ENCODE assay signal across 12 cellular contexts in genomic region chr5:154830219-154830595, GRCh38. TPM values are rescaled to one million over a fixed set of nuclear protein-coding genes. Genes with fewer than 3 reads are reported as not detected.
DNase-seq lines count a peak whose midpoint lies in the region; ATAC-seq and TF ChIP-seq lines count a peak whose summit lies in the region.
"Had no signal": no experiment of that assay in that cellular context is flagged by ENCODE, and none has a peak within 500 bp of the region (broad histone marks: within the 10 kb centered on the region; RNA-seq: fewer than 3 reads in every experiment).

No MANE protein-coding gene starts in this region.

- H3K9me3 Mint-ChIP-seq in CD4-positive, alpha-beta T cell, result no peaks in the 10 kb centered on the region
- H3K9me3 Mint-ChIP-seq in IgD-negative memory B cell, result no peaks in the 10 kb centered on the region
- no peaks in the 10 kb centered on the region for H3K9me3 Mint-ChIP-seq in activated naive CD8-positive, alpha-beta T cell treated with anti-CD3 and anti-CD28 coated beads for 36 hours
- H3K9me3 Mint-ChIP-seq in naive thymus-derived CD4-positive, alpha-beta T cell, result peaks cover 0 to 1% (median 0%) of the 10 kb centered on the region in 11 donors
- no peaks in the 10 kb centered on the region for H3K9me3 Mint-ChIP-seq in mesothelial cell of epicardium

- H3K4me3 ChIP-seq in naive thymus-derived CD4-positive, alpha-beta T cell (ENCODE audit: low read length), result peak overlapping the region; percentile 21
- no peak overlapping the region for H3K4me3 ChIP-seq in GM23248
- H3K4me3 ChIP-seq: SJSA1 had no signal

- no peaks in the 10 kb centered on the region for H3K79me2 ChIP-seq in GM23248 (ENCODE audit: insufficient read depth)

- no peaks in the 10 kb centered on the region for H3K27me3 ChIP-seq in CD4-positive, alpha-beta T cell (ENCODE audit: control insufficient read depth, insufficient read depth, low read length)
- H3K27me3 ChIP-seq in naive thymus-derived CD4-positive, alpha-beta T cell (ENCODE audit: control insufficient read depth in 2 of 2, insufficient read depth in 2 of 2, low read length in 2 of 2), result no peaks in the 10 kb centered on the region
- no peaks in the 10 kb centered on the region for H3K27me3 ChIP-seq in GM23248 (replicated peaks; ENCODE audit: insufficient read depth)
- H3K27me3 ChIP-seq: SJSA1 had no signal

- peak overlapping the region; percentile 93 for H3K27ac Mint-ChIP-seq in CD4-positive, alpha-beta T cell
- H3K27ac Mint-ChIP-seq in IgD-negative memory B cell (peak overlapping the region in 2 of 3 donors; percentile 24 to 60), mesothelial cell of epicardium (no peak overlapping the region)
- peak overlapping the region; percentile 20 for H3K27ac Mint-ChIP-seq in activated naive CD8-positive, alpha-beta T cell treated with anti-CD3 and anti-CD28 coated beads for 36 hours
- peak overlapping the region; percentile 85 to 91 (median 89) for H3K27ac Mint-ChIP-seq in naive thymus-derived CD4-positive, alpha-beta T cell

- CTCF ChIA-PET in CD4-positive, alpha-beta T cell (lab: Charles Lee), result interaction anchor here (0.8 to 1.3 kb wide), 2 partner anchors 17 to 180 kb away, joined by 3 read pairs; no protein-coding TSS in a partner anchor
- CTCF ChIA-PET in naive thymus-derived CD4-positive, alpha-beta T cell (lab: Charles Lee), result interaction anchor here (1.5 kb wide), 1 partner anchor 180 kb away, joined by 6 read pairs; no protein-coding TSS in a partner anchor

- WGBS in GM23248 (ENCODE audit: low coverage in 1 of 2, low lambda C conversion rate in 2 of 2, missing lambda C conversion rate in 2 of 2), 2 experiments, result 94 to 95% methylated on average over 7 of the region's 7 CpGs

- no peak for ATAC-seq in CD4-positive, alpha-beta T cell (ENCODE audit: poor library complexity)
- ATAC-seq in naive thymus-derived CD4-positive, alpha-beta T cell, result no peak

- no peaks in the 10 kb centered on the region for H4K20me1 ChIP-seq in GM23248 (ENCODE audit: insufficient read depth)

- H3K4me3 Mint-ChIP-seq in CD4-positive, alpha-beta T cell, result peak overlapping the region; percentile 68
- H3K4me3 Mint-ChIP-seq in IgD-negative memory B cell, result peak overlapping the region in 2 of 4 donors; percentile 44 to 49
- no peak overlapping the region for H3K4me3 Mint-ChIP-seq in activated naive CD8-positive, alpha-beta T cell treated with anti-CD3 and anti-CD28 coated beads for 36 hours
- H3K4me3 Mint-ChIP-seq in naive thymus-derived CD4-positive, alpha-beta T cell, result peak overlapping the region; percentile 49 to 84 (median 75)
- H3K4me3 Mint-ChIP-seq in mesothelial cell of epicardium, result no peak overlapping the region

- TF ChIP-seq CTCF in CD4-positive, alpha-beta T cell (IDR thresholded peaks at IDR 0.05), result no peak
- no peak for TF ChIP-seq CTCF in mesothelial cell of epicardium (IDR thresholded peaks at IDR 0.05; ENCODE audit: unreplicated experiment)

- no peak for DNase-seq in CD4-positive, alpha-beta T cell
- DNase-seq in activated naive CD8-positive, alpha-beta T cell treated with anti-CD3 and anti-CD28 coated beads for 36 hours, result no peak
- DNase-seq in naive thymus-derived CD4-positive, alpha-beta T cell, result no peak
- no peak for DNase-seq in GM23248
- DNase-seq in activated gamma-delta T cell treated with Interleukin-2 at 50 U/mL for 16 hours, result no peak
- no peak for DNase-seq in DMS153 (lab: John Stamatoyannopoulos, UW)
- no peak for DNase-seq in mesothelial cell of epicardium (ENCODE audit: low spot score in 2 of 2, unreplicated experiment in 2 of 2)
- DNase-seq: erythroblast, WERI-Rb-1 had no signal

- no peaks in the 10 kb centered on the region for H3K9me3 ChIP-seq in CD4-positive, alpha-beta T cell (ENCODE audit: control insufficient read depth, low read length)
- no peaks in the 10 kb centered on the region for H3K9me3 ChIP-seq in naive thymus-derived CD4-positive, alpha-beta T cell (ENCODE audit: control insufficient read depth in 2 of 3, low read length in 3 of 3)
- H3K9me3 ChIP-seq in GM23248 (ENCODE audit: low read depth), result no peaks in the 10 kb centered on the region
- H3K9me3 ChIP-seq: SJSA1 had no signal

- POLR2A ChIA-PET in CD4-positive, alpha-beta T cell (lab: Charles Lee), result interaction anchor here (0.7 to 2.5 kb wide), 5 partner anchors 27 to 72 kb away, joined by 3 to 16 read pairs (median 6); partner anchors contain the start of gene CNOT8
- POLR2A ChIA-PET in naive thymus-derived CD4-positive, alpha-beta T cell (lab: Charles Lee), result interaction anchor here (0.9 to 3.8 kb wide), 6 partner anchors 10 to 72 kb away, joined by 3 to 25 read pairs (median 8); partner anchors contain the start of gene CNOT8

- H3K9me2 ChIP-seq in GM23248 (ENCODE audit: insufficient read depth), result no peaks in the 10 kb centered on the region

- H3K27ac ChIP-seq in CD4-positive, alpha-beta T cell (ENCODE audit: low read depth, low read length), result no peak overlapping the region
- H3K27ac ChIP-seq in naive thymus-derived CD4-positive, alpha-beta T cell (ENCODE audit: low read depth, low read length), result peak overlapping the region; percentile 66
- H3K27ac ChIP-seq in GM23248, result no peak overlapping the region
- H3K27ac ChIP-seq: SJSA1, WERI-Rb-1 had no signal

- in situ Hi-C loops in GM23248 (cut with MboI), result no loop called here

- no peaks in the 10 kb centered on the region for H3K36me3 ChIP-seq in naive thymus-derived CD4-positive, alpha-beta T cell (ENCODE audit: control insufficient read depth in 2 of 3, insufficient read depth in 3 of 3, low read length in 3 of 3)
- peaks cover 9% of the 10 kb centered on the region; the same call in 1 of the 2 replicates for H3K36me3 ChIP-seq in GM23248 (ENCODE audit: low read depth)
- H3K36me3 ChIP-seq: WERI-Rb-1 had no signal

- H3F3A ChIP-seq in GM23248 (ENCODE audit: insufficient read depth), result no peaks in the 10 kb centered on the region

- intact Hi-C loops in CD4-positive, alpha-beta T cell (cut with DNase I, micrococcal nuclease), result no loop called here
- intact Hi-C loops in naive thymus-derived CD4-positive, alpha-beta T cell (cut with micrococcal nuclease), result loop anchor here in 1 of 2 donors (1.0 to 2.0 kb wide), 2 partner anchors 17 to 27 kb away; no protein-coding TSS in a partner anchor

- peaks cover 60% of the 10 kb centered on the region for H3K4me1 Mint-ChIP-seq in CD4-positive, alpha-beta T cell (ENCODE audit: low read depth)
- H3K4me1 Mint-ChIP-seq in IgD-negative memory B cell (peaks cover 14 to 20% (median 15%) of the 10 kb centered on the region in 3 donors), mesothelial cell of epicardium (peaks cover 7% of the 10 kb centered on the region)
- peaks cover 27% of the 10 kb centered on the region for H3K4me1 Mint-ChIP-seq in activated naive CD8-positive, alpha-beta T cell treated with anti-CD3 and anti-CD28 coated beads for 36 hours
- H3K4me1 Mint-ChIP-seq in naive thymus-derived CD4-positive, alpha-beta T cell, result peaks cover 21 to 66% (median 57%) of the 10 kb centered on the region in 7 donors

- H3K4me2 ChIP-seq in GM23248 (ENCODE audit: unreplicated experiment), result no peak overlapping the region

- no peak overlapping the region for H2AFZ ChIP-seq in GM23248

- H3K27me3 Mint-ChIP-seq in CD4-positive, alpha-beta T cell, result no peaks in the 10 kb centered on the region
- H3K27me3 Mint-ChIP-seq in IgD-negative memory B cell (no peaks in the 10 kb centered on the region), mesothelial cell of epicardium (ENCODE audit: low read depth) (no peaks in the 10 kb centered on the region)
- H3K27me3 Mint-ChIP-seq in activated naive CD8-positive, alpha-beta T cell treated with anti-CD3 and anti-CD28 coated beads for 36 hours, result no peaks in the 10 kb centered on the region
- no peaks in the 10 kb centered on the region for H3K27me3 Mint-ChIP-seq in naive thymus-derived CD4-positive, alpha-beta T cell

- no peak overlapping the region for H3K9ac ChIP-seq in GM23248

- no peaks in the 10 kb centered on the region for H3K36me3 Mint-ChIP-seq in CD4-positive, alpha-beta T cell (ENCODE audit: low read depth)
- H3K36me3 Mint-ChIP-seq in IgD-negative memory B cell, result peaks cover 11% of the 10 kb centered on the region
- H3K36me3 Mint-ChIP-seq in activated naive CD8-positive, alpha-beta T cell treated with anti-CD3 and anti-CD28 coated beads for 36 hours, result peaks cover 34% of the 10 kb centered on the region
- peaks cover 0 to 16% (median 6%) of the 10 kb centered on the region in 5 donors for H3K36me3 Mint-ChIP-seq in naive thymus-derived CD4-positive, alpha-beta T cell
- H3K36me3 Mint-ChIP-seq in mesothelial cell of epicardium, result peaks cover 19% of the 10 kb centered on the region

- peaks cover 18 to 28% of the 10 kb centered on the region in 2 donors for H3K4me1 ChIP-seq in naive thymus-derived CD4-positive, alpha-beta T cell (ENCODE audit: control insufficient read depth in 2 of 2, insufficient read depth in 2 of 2, low read length in 2 of 2)
- H3K4me1 ChIP-seq in GM23248 (ENCODE audit: insufficient read depth), result peaks cover 12% of the 10 kb centered on the region
- H3K4me1 ChIP-seq: SJSA1 had no signal

RNA-seq across cellular contexts. Expression of gene FAXDC2, which starts 20.2 kb away (rescaled TPM):
- not detected for total RNA-seq in CD4-positive, alpha-beta T cell
- polyA plus RNA-seq in IgD-negative memory B cell (0.90 TPM), GM23248 (2016; fragmentation: Nextera tagmentation; extraction: Ambion mirVana) (5.4 and 6.7 TPM in 2 replicates)
- total RNA-seq in activated naive CD8-positive, alpha-beta T cell treated with anti-CD3 and anti-CD28 coated beads for 36 hours, result under 1 TPM in 1 of 2 experiments, not detected in 1; 0.08 TPM
- 1 to 10 TPM in 1 of 5 experiments, under 1 TPM in 1, not detected in 3; 0.49 to 1.9 TPM for total RNA-seq in naive thymus-derived CD4-positive, alpha-beta T cell
- under 1 TPM; 0.30 to 0.32 TPM for polyA plus RNA-seq in naive thymus-derived CD4-positive, alpha-beta T cell
- 10.3 and 12.8 TPM in 2 replicates for total RNA-seq in GM23248 (2014; rRNA removed; shearing (Covaris generic))
- 30.6 to 33.9 TPM (median 33.8 TPM) in 3 replicates for total RNA-seq in mesothelial cell of epicardium
- total RNA-seq: NCI-H460 had no signal

RNA-seq across cellular contexts. Expression of gene CNOT8, which starts 28.2 kb away (rescaled TPM):
- 100 to 1,000 TPM; 125 to 133 TPM for total RNA-seq in CD4-positive, alpha-beta T cell
- polyA plus RNA-seq in IgD-negative memory B cell (143 TPM), GM23248 (2016; fragmentation: Nextera tagmentation; extraction: Ambion mirVana) (67.0 and 69.2 TPM in 2 replicates)
- total RNA-seq in activated naive CD8-positive, alpha-beta T cell treated with anti-CD3 and anti-CD28 coated beads for 36 hours, result 10 to 100 TPM; 53.7 to 53.9 TPM
- total RNA-seq in naive thymus-derived CD4-positive, alpha-beta T cell, result 100 to 1,000 TPM in 3 of 5 experiments, 10 to 100 TPM in 2; 79.8 to 105 (median 101) TPM
- polyA plus RNA-seq in naive thymus-derived CD4-positive, alpha-beta T cell, result 100 to 1,000 TPM; 182 to 198 TPM
- total RNA-seq in GM23248 (2014; rRNA removed; shearing (Covaris generic)), result 73.6 and 91.8 TPM in 2 replicates
- total RNA-seq in mesothelial cell of epicardium, result 54.4 to 58.3 TPM (median 54.6 TPM) in 3 replicates

Comparison
In these comparisons a context has a peak if more than half of its experiments do, and no peak if none do; other contexts are left out.
1. H3K4me3 Mint-ChIP-seq: peak in CD4-positive, alpha-beta T cell (single experiment) and naive thymus-derived CD4-positive, alpha-beta T cell (10 of 10); none in activated naive CD8-positive, alpha-beta T cell treated with anti-CD3 and anti-CD28 coated beads for 36 hours (single experiment) and mesothelial cell of epicardium (single experiment).